In genomic region chr12:124684971-124685688, GRCh38 we compare ENCODE assay signal across 9 cellular contexts.
DNase-seq lines count a peak whose midpoint lies in the region; ATAC-seq lines count a peak whose summit lies in the region.
"Had no signal": no experiment of that assay in that cellular context is flagged by ENCODE, and none has a peak within 500 bp of the region (broad histone marks: within the 10 kb centered on the region; RNA-seq: fewer than 3 reads in every experiment).

No MANE protein-coding gene starts in this region.

- CTCF ChIA-PET in activated naive CD4-positive, alpha-beta T cell treated with anti-CD3 and anti-CD28 coated beads for 36 hours (lab: Charles Lee) = no interaction called here
- CTCF ChIA-PET in activated naive CD4-positive, alpha-beta T cell treated with anti-CD3 and anti-CD28 coated beads, Interleukin-2, amount 10 ng/mL, durations not matched to agents 7 days and 5 days (lab: Charles Lee) = interaction anchor here (1.1 kb wide), 1 partner anchor 9 kb away, joined by 3 read pairs; no protein-coding TSS in a partner anchor

- intact Hi-C loops in activated naive CD4-positive, alpha-beta T cell treated with anti-CD3 and anti-CD28 coated beads for 36 hours (cut with micrococcal nuclease) = no loop called here

- H4K91ac ChIP-seq in mesenchymal stem cell (ENCODE audit: low read length) = peak overlapping the region; percentile 87

- H3K27me3 ChIP-seq in mesenchymal stem cell (ENCODE audit: control insufficient read depth in 1 of 2, insufficient read depth in 1 of 2, low read length in 2 of 2) = no peaks in the 10 kb centered on the region
- H3K27me3 ChIP-seq in HAP-1 (ENCODE audit: low read depth) = no peaks in the 10 kb centered on the region

- peak overlapping the region; percentile 82 to 86 for H2BK12ac ChIP-seq in mesenchymal stem cell (ENCODE audit: low read length in 2 of 2)

- H3K4me1 ChIP-seq in mesenchymal stem cell (ENCODE audit: control insufficient read depth, insufficient read depth, low read depth, low read length) (peaks cover 45% of the 10 kb centered on the region), urinary bladder (ENCODE audit: insufficient read depth) (no peaks in the 10 kb centered on the region), HAP-1 (peaks cover 33% of the 10 kb centered on the region)

- H3K4me3 ChIP-seq in mesenchymal stem cell (ENCODE audit: insufficient read depth in 1 of 2, low read depth in 1 of 2, low read length in 2 of 2) (peak overlapping the region in 1 of 2 experiments; percentile 69), urinary bladder (ENCODE audit: low read depth, low read length) (no peak overlapping the region), HAP-1 (no peak overlapping the region)

- H3K36me3 ChIP-seq in mesenchymal stem cell (ENCODE audit: control insufficient read depth in 1 of 2, insufficient read depth in 2 of 2, low read depth in 1 of 2, low read length in 2 of 2) (no peaks in the 10 kb centered on the region), urinary bladder (ENCODE audit: insufficient read depth) (no peaks in the 10 kb centered on the region), HAP-1 (replicated peaks) (no peaks in the 10 kb centered on the region)
- H3K36me3 ChIP-seq: neutrophil had no signal

- peak; percentile 7 for DNase-seq in activated naive CD4-positive, alpha-beta T cell treated with anti-CD3 and anti-CD28 coated beads for 36 hours
- DNase-seq in activated naive CD4-positive, alpha-beta T cell treated with anti-CD3 and anti-CD28 coated beads, Interleukin-2, amount 10 ng/mL, durations not matched to agents 7 days and 5 days = no peak
- DNase-seq in caudate nucleus (lab: John Stamatoyannopoulos, UW) = peak in 30 of 61 donors; percentile 15 to 78 (median 58)
- DNase-seq in mesenchymal stem cell = peak; percentile 83
- no peak for DNase-seq in NCI-H2171 treated with DMSO at 0.1 percent for 48 hours (lab: John Stamatoyannopoulos, UW)
- no peak for DNase-seq in HAP-1 (ENCODE audit: low spot score in 2 of 2)

- H2BK15ac ChIP-seq in mesenchymal stem cell (ENCODE audit: low read depth, poor library complexity, severe bottlenecking) = peak overlapping the region; percentile 21

- H3K9me3 ChIP-seq in mesenchymal stem cell (ENCODE audit: control insufficient read depth, low read length) (no peaks in the 10 kb centered on the region), HAP-1 (no peaks in the 10 kb centered on the region; the same call in 1 of the 2 replicates)
- H3K9me3 ChIP-seq: neutrophil had no signal

- WGBS in mesenchymal stem cell = 42% methylated on average over 16 of the region's 18 CpGs
- WGBS in urinary bladder = 15% methylated on average over 18 of the region's 18 CpGs

- peak overlapping the region; percentile 39 for H4K8ac ChIP-seq in mesenchymal stem cell (ENCODE audit: low read length)

- no peak overlapping the region for H3K23ac ChIP-seq in mesenchymal stem cell (ENCODE audit: low read length in 2 of 2)

- peak overlapping the region; percentile 57 for H3K4me2 ChIP-seq in mesenchymal stem cell (ENCODE audit: low read length, poor library complexity, severe bottlenecking)

- H3K9ac ChIP-seq in mesenchymal stem cell (ENCODE audit: low read length) = peak overlapping the region; percentile 71

- H3K14ac ChIP-seq in mesenchymal stem cell (ENCODE audit: low read length in 2 of 2) = no peak overlapping the region

- H3K79me1 ChIP-seq in mesenchymal stem cell (replicated peaks; ENCODE audit: low read length, poor library complexity, severe bottlenecking) = no peaks in the 10 kb centered on the region

- H3K4me1 Mint-ChIP-seq in activated naive CD4-positive, alpha-beta T cell treated with anti-CD3 and anti-CD28 coated beads for 36 hours (ENCODE audit: low read depth) = peaks cover 34% of the 10 kb centered on the region
- H3K4me1 Mint-ChIP-seq in activated naive CD4-positive, alpha-beta T cell treated with anti-CD3 and anti-CD28 coated beads, Interleukin-2, amount 10 ng/mL, durations not matched to agents 7 days and 5 days = peaks cover 52% of the 10 kb centered on the region

- peak overlapping the region; percentile 85 for H2BK120ac ChIP-seq in mesenchymal stem cell (ENCODE audit: low read depth, low read length)

- H3K4ac ChIP-seq in mesenchymal stem cell (ENCODE audit: low read depth in 1 of 2, low read length in 2 of 2) = peak overlapping the region; percentile 79 to 83

- H2BK5ac ChIP-seq in mesenchymal stem cell (ENCODE audit: low read depth, low read length, poor library complexity, severe bottlenecking) = peak overlapping the region; percentile 25

- peak overlapping the region; percentile 68 to 77 for H3K18ac ChIP-seq in mesenchymal stem cell (ENCODE audit: low read depth in 1 of 2, low read length in 2 of 2)

- no peaks in the 10 kb centered on the region for H3K9me3 Mint-ChIP-seq in activated naive CD4-positive, alpha-beta T cell treated with anti-CD3 and anti-CD28 coated beads for 36 hours
- no peaks in the 10 kb centered on the region for H3K9me3 Mint-ChIP-seq in activated naive CD4-positive, alpha-beta T cell treated with anti-CD3 and anti-CD28 coated beads, Interleukin-2, amount 10 ng/mL, durations not matched to agents 7 days and 5 days

- H3K36me3 Mint-ChIP-seq in activated naive CD4-positive, alpha-beta T cell treated with anti-CD3 and anti-CD28 coated beads for 36 hours (ENCODE audit: low read depth) = no peaks in the 10 kb centered on the region
- H3K36me3 Mint-ChIP-seq in activated naive CD4-positive, alpha-beta T cell treated with anti-CD3 and anti-CD28 coated beads, Interleukin-2, amount 10 ng/mL, durations not matched to agents 7 days and 5 days = no peaks in the 10 kb centered on the region

- no peaks in the 10 kb centered on the region for H3K27me3 Mint-ChIP-seq in activated naive CD4-positive, alpha-beta T cell treated with anti-CD3 and anti-CD28 coated beads for 36 hours (ENCODE audit: low read depth)
- H3K27me3 Mint-ChIP-seq in activated naive CD4-positive, alpha-beta T cell treated with anti-CD3 and anti-CD28 coated beads, Interleukin-2, amount 10 ng/mL, durations not matched to agents 7 days and 5 days = peaks cover 39% of the 10 kb centered on the region

- peak overlapping the region; percentile 77 for H2AFZ ChIP-seq in mesenchymal stem cell (ENCODE audit: low read depth, low read length)

- in situ Hi-C loops in HAP-1 (cut with MboI; ENCODE audit: low sequenced_read_pairs) = no loop called here

- H3K27ac ChIP-seq in caudate nucleus (ENCODE audit: low read depth, low read length) = peak overlapping the region; percentile 84
- H3K27ac ChIP-seq in mesenchymal stem cell (ENCODE audit: low read length, poor library complexity, severe bottlenecking) = peak overlapping the region; percentile 96
- peak overlapping the region; percentile 86 for H3K27ac ChIP-seq in urinary bladder (ENCODE audit: low read depth)
- H3K27ac ChIP-seq: neutrophil had no signal

- no peak overlapping the region for H3K4me3 Mint-ChIP-seq in activated naive CD4-positive, alpha-beta T cell treated with anti-CD3 and anti-CD28 coated beads for 36 hours
- H3K4me3 Mint-ChIP-seq in activated naive CD4-positive, alpha-beta T cell treated with anti-CD3 and anti-CD28 coated beads, Interleukin-2, amount 10 ng/mL, durations not matched to agents 7 days and 5 days = no peak overlapping the region

- no peak overlapping the region for H3K27ac Mint-ChIP-seq in activated naive CD4-positive, alpha-beta T cell treated with anti-CD3 and anti-CD28 coated beads for 36 hours
- H3K27ac Mint-ChIP-seq in activated naive CD4-positive, alpha-beta T cell treated with anti-CD3 and anti-CD28 coated beads, Interleukin-2, amount 10 ng/mL, durations not matched to agents 7 days and 5 days = no peak overlapping the region

- peak overlapping the region; percentile 94 for H2AK5ac ChIP-seq in mesenchymal stem cell (ENCODE audit: low read length, severe bottlenecking)

- ATAC-seq in HG02610 (IDR thresholded peaks at IDR 0.05; ENCODE audit: unreplicated experiment) = no peak

Comparison
In these comparisons a context has a peak if more than half of its experiments do, and no peak if none do; other contexts are left out.
1. DNase-seq: peak in activated naive CD4-positive, alpha-beta T cell treated with anti-CD3 and anti-CD28 coated beads for 36 hours (single experiment) and mesenchymal stem cell (single experiment); none in activated naive CD4-positive, alpha-beta T cell treated with anti-CD3 and anti-CD28 coated beads, Interleukin-2, amount 10 ng/mL, durations not matched to agents 7 days and 5 days (single experiment), NCI-H2171 treated with DMSO at 0.1 percent for 48 hours (single experiment) and HAP-1 (0 of 2).
2. Peak in every context shown above with its lines, with median percentiles within 50 percentile points of each other: H3K27ac ChIP-seq.